Comparison of ENCODE assay signal across 8 cellular contexts in the genomic region with DNA sequence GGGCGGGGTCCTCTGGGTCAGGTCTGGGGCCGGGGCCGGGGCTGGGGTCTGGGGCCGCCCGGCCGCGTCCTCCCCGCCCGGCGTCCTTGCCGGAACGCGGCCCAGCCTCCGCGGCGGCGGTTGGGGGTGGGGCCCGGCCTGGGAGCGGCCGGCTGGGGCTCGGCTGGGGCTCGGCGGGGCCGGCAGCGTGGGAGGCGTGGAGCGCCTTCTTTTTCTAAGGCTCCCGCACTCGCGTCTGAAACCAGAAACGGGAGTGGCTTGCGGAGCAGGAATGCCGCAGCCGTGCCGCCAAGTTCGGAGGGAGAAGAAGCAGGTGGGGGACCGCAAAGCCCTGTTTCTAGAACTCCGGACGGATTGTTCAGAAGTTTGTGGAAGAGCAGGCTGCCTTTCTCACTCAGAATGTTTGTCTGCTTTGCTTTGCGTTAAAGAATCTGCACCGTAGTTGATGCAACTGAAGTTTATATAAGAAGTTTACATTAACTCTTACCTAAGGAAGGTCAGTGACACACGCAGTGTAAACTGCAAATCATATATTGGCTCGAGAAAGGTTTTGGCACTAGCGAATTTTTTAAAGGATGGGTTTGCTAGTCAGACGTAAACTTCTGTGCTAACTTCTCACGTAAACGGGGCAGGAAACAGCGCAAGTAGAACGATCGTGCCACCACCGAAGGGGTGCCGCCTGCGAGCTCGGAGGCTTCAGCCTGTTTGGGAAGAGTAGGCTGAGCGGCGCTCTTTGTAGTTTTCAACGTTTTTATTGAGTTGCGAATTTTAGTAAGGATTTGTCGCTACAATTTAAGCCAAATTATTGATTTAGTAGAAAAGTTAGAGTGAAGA. TPM values are rescaled to one million over a fixed set of nuclear protein-coding genes. Genes with fewer than 3 reads are reported as not detected.
DNase-seq lines count a peak whose midpoint lies in the region; ATAC-seq and TF ChIP-seq lines count a peak whose summit lies in the region.

No MANE protein-coding gene starts in this region.

- peak; percentile 49 for ATAC-seq in HG02973 (IDR thresholded peaks at IDR 0.05; ENCODE audit: unreplicated experiment)
- peak; percentile 78 for ATAC-seq in omental fat pad (ENCODE audit: low FRiP score)

- TF ChIP-seq POLR2A in thyroid gland (IDR thresholded peaks at IDR 0.05), result no peak

- H3K4me1 ChIP-seq in thyroid gland, result peaks cover 18 to 30% of the 10 kb centered on the region in 2 donors

- H3K4me3 ChIP-seq in fibroblast of the aortic adventitia (ENCODE audit: low read depth, low read length) (peak overlapping the region; percentile 89), thyroid gland (replicated peaks in 1 of 3) (peak overlapping the region; percentile 33 to 63 (median 51))

- H3K9me3 ChIP-seq in thyroid gland, result no peaks in the 10 kb centered on the region

- peak overlapping the region; percentile 95 to 97 (median 96) for H3K27ac ChIP-seq in thyroid gland

- no peaks in the 10 kb centered on the region for H3K27me3 ChIP-seq in thyroid gland

- no peaks in the 10 kb centered on the region for H3K36me3 ChIP-seq in thyroid gland

- WGBS in thyroid gland, 2 donors, result 1 to 2% methylated on average over 30 to 31 of the region's 59 CpGs

- TF ChIP-seq CTCF in fibroblast of the aortic adventitia (IDR thresholded peaks at IDR 0.05; ENCODE audit: insufficient read depth, low read length) (no peak), omental fat pad (IDR thresholded peaks at IDR 0.05) (no peak), thyroid gland (IDR thresholded peaks at IDR 0.05) (no peak)

- DNase-seq in SIG-M5 treated with dmso at 0.1 percent for 504 hours (lab: John Stamatoyannopoulos, UW; ENCODE audit: unreplicated experiment), result peak; percentile 50
- no peak for DNase-seq in SIG-M5 (lab: John Stamatoyannopoulos, UW)
- DNase-seq in OCI-M1 (lab: John Stamatoyannopoulos, UW), result peak; percentile 50
- DNase-seq in activated effector memory CD4-positive, alpha-beta T cell treated with anti-CD3 and anti-CD28 coated beads, Interleukin-2, amount 50 U/mL, for 16 hours, result peak; percentile 89
- peak; percentile 58 for DNase-seq in fibroblast of the aortic adventitia (ENCODE audit: low read depth)
- DNase-seq in omental fat pad (ENCODE audit: low spot score), result no peak
- DNase-seq in thyroid gland, result peak; percentile 69 to 75

- intact Hi-C loops in thyroid gland (cut with DNase I), result no loop called here

RNA-seq across cellular contexts. Expression of gene DNAJB6, which starts 0.7 kb away (rescaled TPM):
- total RNA-seq in fibroblast of the aortic adventitia (ENCODE audit: low replicate concordance) (86.6 and 140 TPM in 2 replicates), omental fat pad (100 to 1,000 TPM in 2 of 4 donors, 10 to 100 TPM in 2; 82.5 to 149 (median 94.7) TPM), thyroid gland (10 to 100 TPM; 80.7 to 92.7 (median 91.1) TPM)

Comparison
In these comparisons a context has a peak if more than half of its experiments do, and no peak if none do; other contexts are left out.
1. DNase-seq: peak in SIG-M5 treated with dmso at 0.1 percent for 504 hours (single experiment), OCI-M1 (single experiment), activated effector memory CD4-positive, alpha-beta T cell treated with anti-CD3 and anti-CD28 coated beads, Interleukin-2, amount 50 U/mL, for 16 hours (single experiment), fibroblast of the aortic adventitia (single experiment) and thyroid gland (2 of 2); none in SIG-M5 (single experiment) and omental fat pad (single experiment).